Comparison of ENCODE assay signal across 1 cellular context in genomic region chr1:155227261-155228095, GRCh38.
TF ChIP-seq lines count a peak whose summit lies in the region.

No MANE protein-coding gene starts in this region.

TF ChIP-seq in HEK293, 187 proteins besides CTCF, POLR2A, EP300 and RAD21 (continued from another document):
- TF ChIP-seq, protein P1, sequence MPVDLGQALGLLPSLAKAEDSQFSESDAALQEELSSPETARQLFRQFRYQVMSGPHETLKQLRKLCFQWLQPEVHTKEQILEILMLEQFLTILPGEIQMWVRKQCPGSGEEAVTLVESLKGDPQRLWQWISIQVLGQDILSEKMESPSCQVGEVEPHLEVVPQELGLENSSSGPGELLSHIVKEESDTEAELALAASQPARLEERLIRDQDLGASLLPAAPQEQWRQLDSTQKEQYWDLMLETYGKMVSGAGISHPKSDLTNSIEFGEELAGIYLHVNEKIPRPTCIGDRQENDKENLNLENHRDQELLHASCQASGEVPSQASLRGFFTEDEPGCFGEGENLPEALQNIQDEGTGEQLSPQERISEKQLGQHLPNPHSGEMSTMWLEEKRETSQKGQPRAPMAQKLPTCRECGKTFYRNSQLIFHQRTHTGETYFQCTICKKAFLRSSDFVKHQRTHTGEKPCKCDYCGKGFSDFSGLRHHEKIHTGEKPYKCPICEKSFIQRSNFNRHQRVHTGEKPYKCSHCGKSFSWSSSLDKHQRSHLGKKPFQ (tag by site-specific recombination; IDR thresholded peaks at IDR 0.05): no peak
- TF ChIP-seq YY1 (tag by site-specific recombination; IDR thresholded peaks at IDR 0.05) (peak; percentile 32; the same call in 1 of the 2 replicates), ZFP69B (tag by site-specific recombination; IDR thresholded peaks at IDR 0.05) (peak; percentile 62; the same call in 1 of the 2 replicates), KLF9 (tag by site-specific recombination; IDR thresholded peaks at IDR 0.05; ENCODE audit: low read depth) (peak; percentile 54), GLI2 (tag by site-specific recombination; IDR thresholded peaks at IDR 0.05; ENCODE audit: borderline replicate concordance, low read depth) (no peak), ZBTB26 (tag by site-specific recombination; optimal IDR thresholded peaks at IDR 0.05) (peak; percentile 83), ZBTB11 (tag by site-specific recombination; conservative IDR thresholded peaks at IDR 0.05; ENCODE audit: low read depth) (peak; percentile 57; the same call in 1 of the 2 replicates), ZNF677 (tag by site-specific recombination; IDR thresholded peaks at IDR 0.05) (no peak), ZNF843 (tag by site-specific recombination; IDR thresholded peaks at IDR 0.05) (no peak), ZNF529 (tag by site-specific recombination; IDR thresholded peaks at IDR 0.05; ENCODE audit: insufficient replicate concordance) (no peak)
- TF ChIP-seq, protein P2, sequence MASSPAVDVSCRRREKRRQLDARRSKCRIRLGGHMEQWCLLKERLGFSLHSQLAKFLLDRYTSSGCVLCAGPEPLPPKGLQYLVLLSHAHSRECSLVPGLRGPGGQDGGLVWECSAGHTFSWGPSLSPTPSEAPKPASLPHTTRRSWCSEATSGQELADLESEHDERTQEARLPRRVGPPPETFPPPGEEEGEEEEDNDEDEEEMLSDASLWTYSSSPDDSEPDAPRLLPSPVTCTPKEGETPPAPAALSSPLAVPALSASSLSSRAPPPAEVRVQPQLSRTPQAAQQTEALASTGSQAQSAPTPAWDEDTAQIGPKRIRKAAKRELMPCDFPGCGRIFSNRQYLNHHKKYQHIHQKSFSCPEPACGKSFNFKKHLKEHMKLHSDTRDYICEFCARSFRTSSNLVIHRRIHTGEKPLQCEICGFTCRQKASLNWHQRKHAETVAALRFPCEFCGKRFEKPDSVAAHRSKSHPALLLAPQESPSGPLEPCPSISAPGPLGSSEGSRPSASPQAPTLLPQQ (tag by site-specific recombination; IDR thresholded peaks at IDR 0.05): no peak
